8 cellular contexts compared by ENCODE assay signal in the genomic region with DNA sequence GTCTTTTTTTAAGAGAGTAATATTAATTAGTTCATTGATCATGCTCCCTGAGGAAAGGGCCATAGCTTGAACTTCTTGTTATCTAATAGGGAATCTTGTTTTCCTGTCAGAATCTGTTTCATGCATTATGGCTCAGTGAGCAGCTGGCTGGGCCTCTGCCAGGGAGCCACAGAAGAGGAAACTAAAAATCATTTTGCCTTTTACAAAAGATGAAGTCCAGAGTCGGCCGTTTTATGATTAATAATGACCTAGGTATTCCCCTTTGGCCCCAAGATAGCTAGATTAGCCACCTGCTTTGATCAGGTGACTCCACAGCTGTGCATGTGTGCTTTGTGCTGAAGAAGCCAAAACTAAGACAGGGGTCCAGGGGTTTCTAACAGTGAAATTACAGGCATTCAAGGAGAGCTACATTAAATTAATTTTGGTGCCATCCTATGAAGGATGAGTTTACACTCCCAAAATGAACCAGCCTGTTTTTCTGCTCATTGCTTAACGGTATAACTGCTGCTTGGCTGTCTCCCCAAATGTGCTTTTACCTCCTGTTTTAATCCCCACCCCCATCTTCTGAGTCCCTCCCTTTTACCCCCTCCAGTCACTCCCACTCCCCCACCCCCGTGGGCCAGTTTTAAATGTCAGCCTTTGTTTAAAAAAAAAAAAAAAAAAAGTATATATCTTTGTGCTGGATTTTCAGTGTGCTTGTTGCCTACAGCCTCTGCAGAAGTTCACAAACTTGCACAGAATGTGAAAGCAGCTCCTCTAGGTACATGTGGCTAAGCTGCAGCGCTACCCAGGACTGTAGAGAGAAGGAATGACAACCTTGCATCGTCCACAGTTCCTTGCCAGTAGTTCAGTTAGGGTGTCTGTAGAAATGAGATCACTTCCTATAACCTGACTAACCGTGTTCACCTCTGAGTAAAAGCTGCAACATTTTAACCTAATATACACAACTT.
DNase-seq lines count a peak whose midpoint lies in the region; ATAC-seq and TF ChIP-seq lines count a peak whose summit lies in the region.

No MANE protein-coding gene starts in this region.

- peak; percentile 68 for DNase-seq in activated CD8-positive, alpha-beta memory T cell treated with anti-CD3 and anti-CD28 coated beads, Interleukin-2, amount 10 ng/mL, durations not matched to agents 7 days and 5 days
- no peak for DNase-seq in activated CD8-positive, alpha-beta memory T cell treated with anti-CD3 and anti-CD28 coated beads for 24 hours
- DNase-seq in KBM-7 (peak; percentile 41), amniotic stem cell (lab: John Stamatoyannopoulos, UW) (no peak), nucleus accumbens (lab: John Stamatoyannopoulos, UW) (no peak)
- DNase-seq in activated naive CD8-positive, alpha-beta T cell treated with anti-CD3 and anti-CD28 coated beads, Interleukin-2, amount 10 ng/mL, durations not matched to agents 7 days and 5 days: no peak

- H3K27ac Mint-ChIP-seq in activated CD8-positive, alpha-beta memory T cell treated with anti-CD3 and anti-CD28 coated beads, Interleukin-2, amount 10 ng/mL, durations not matched to agents 7 days and 5 days: peak overlapping the region; percentile 93
- H3K27ac Mint-ChIP-seq in activated naive CD8-positive, alpha-beta T cell treated with anti-CD3 and anti-CD28 coated beads, Interleukin-2, amount 10 ng/mL, durations not matched to agents 7 days and 5 days: peak overlapping the region; percentile 92
- H3K27ac Mint-ChIP-seq in nephron: peak overlapping the region; percentile 87 to 97 (median 91)

- no peaks in the 10 kb centered on the region for H3K9me3 Mint-ChIP-seq in activated CD8-positive, alpha-beta memory T cell treated with anti-CD3 and anti-CD28 coated beads, Interleukin-2, amount 10 ng/mL, durations not matched to agents 7 days and 5 days (ENCODE audit: low read depth)
- peaks cover 5% of the 10 kb centered on the region for H3K9me3 Mint-ChIP-seq in activated naive CD8-positive, alpha-beta T cell treated with anti-CD3 and anti-CD28 coated beads, Interleukin-2, amount 10 ng/mL, durations not matched to agents 7 days and 5 days
- H3K9me3 Mint-ChIP-seq in nephron: peaks cover 6% of the 10 kb centered on the region

- no peak for TF ChIP-seq CTCF in nephron (IDR thresholded peaks at IDR 0.05; ENCODE audit: unreplicated experiment in 3 of 3)

- in situ Hi-C loops in KBM-7 (cut with MboI; ENCODE audit: low pct_unique_long_range_greater_than_20kb, low sequenced_read_pairs): no loop called here

- H3K36me3 Mint-ChIP-seq in activated CD8-positive, alpha-beta memory T cell treated with anti-CD3 and anti-CD28 coated beads, Interleukin-2, amount 10 ng/mL, durations not matched to agents 7 days and 5 days: peaks cover 26% of the 10 kb centered on the region
- peaks cover 15% of the 10 kb centered on the region for H3K36me3 Mint-ChIP-seq in activated naive CD8-positive, alpha-beta T cell treated with anti-CD3 and anti-CD28 coated beads, Interleukin-2, amount 10 ng/mL, durations not matched to agents 7 days and 5 days
- H3K36me3 Mint-ChIP-seq in nephron (ENCODE audit: low read depth): peaks cover 37% of the 10 kb centered on the region

- ATAC-seq in activated CD8-positive, alpha-beta memory T cell treated with anti-CD3 and anti-CD28 coated beads, Interleukin-2, amount 10 ng/mL, durations not matched to agents 7 days and 5 days: peak; percentile 48
- ATAC-seq in GM21619 (IDR thresholded peaks at IDR 0.05; ENCODE audit: unreplicated experiment): peak; percentile 32
- peak; percentile 52 for ATAC-seq in activated naive CD8-positive, alpha-beta T cell treated with anti-CD3 and anti-CD28 coated beads, Interleukin-2, amount 10 ng/mL, durations not matched to agents 7 days and 5 days (ENCODE audit: low read depth)

- H3K4me3 Mint-ChIP-seq in activated CD8-positive, alpha-beta memory T cell treated with anti-CD3 and anti-CD28 coated beads, Interleukin-2, amount 10 ng/mL, durations not matched to agents 7 days and 5 days: no peak overlapping the region
- H3K4me3 Mint-ChIP-seq in activated naive CD8-positive, alpha-beta T cell treated with anti-CD3 and anti-CD28 coated beads, Interleukin-2, amount 10 ng/mL, durations not matched to agents 7 days and 5 days: peak overlapping the region; percentile 65
- peak overlapping the region in 2 of 3 experiments; percentile 26 to 43 for H3K4me3 Mint-ChIP-seq in nephron

- H3K27me3 Mint-ChIP-seq in activated CD8-positive, alpha-beta memory T cell treated with anti-CD3 and anti-CD28 coated beads, Interleukin-2, amount 10 ng/mL, durations not matched to agents 7 days and 5 days: no peaks in the 10 kb centered on the region
- H3K27me3 Mint-ChIP-seq in activated naive CD8-positive, alpha-beta T cell treated with anti-CD3 and anti-CD28 coated beads, Interleukin-2, amount 10 ng/mL, durations not matched to agents 7 days and 5 days: peaks cover 1% of the 10 kb centered on the region
- no peaks in the 10 kb centered on the region for H3K27me3 Mint-ChIP-seq in nephron (ENCODE audit: low read depth)

- POLR2A ChIA-PET in activated naive CD8-positive, alpha-beta T cell treated with anti-CD3 and anti-CD28 coated beads, Interleukin-2, amount 10 ng/mL, durations not matched to agents 7 days and 5 days (lab: Charles Lee): interaction anchor here (0.6 to 1.2 kb wide), 5 partner anchors 9 to 157 kb away, joined by 3 to 8 read pairs (median 4); no protein-coding TSS in a partner anchor

- H3K4me1 Mint-ChIP-seq in activated CD8-positive, alpha-beta memory T cell treated with anti-CD3 and anti-CD28 coated beads, Interleukin-2, amount 10 ng/mL, durations not matched to agents 7 days and 5 days: peaks cover 63% of the 10 kb centered on the region
- H3K4me1 Mint-ChIP-seq in activated naive CD8-positive, alpha-beta T cell treated with anti-CD3 and anti-CD28 coated beads, Interleukin-2, amount 10 ng/mL, durations not matched to agents 7 days and 5 days: peaks cover 38% of the 10 kb centered on the region
- H3K4me1 Mint-ChIP-seq in nephron: peaks cover 79% of the 10 kb centered on the region

- CTCF ChIA-PET in activated CD8-positive, alpha-beta memory T cell treated with anti-CD3 and anti-CD28 coated beads, Interleukin-2, amount 10 ng/mL, durations not matched to agents 7 days and 5 days (lab: Charles Lee): interaction anchor here (0.7 to 2.2 kb wide), 5 partner anchors 10 to 805 kb away, joined by 3 to 9 read pairs (median 3); no protein-coding TSS in a partner anchor

Comparison
In these comparisons a context has a peak if more than half of its experiments do, and no peak if none do; other contexts are left out.
1. DNase-seq: peak in activated CD8-positive, alpha-beta memory T cell treated with anti-CD3 and anti-CD28 coated beads, Interleukin-2, amount 10 ng/mL, durations not matched to agents 7 days and 5 days (single experiment) and KBM-7 (single experiment); none in activated CD8-positive, alpha-beta memory T cell treated with anti-CD3 and anti-CD28 coated beads for 24 hours (single experiment), activated naive CD8-positive, alpha-beta T cell treated with anti-CD3 and anti-CD28 coated beads, Interleukin-2, amount 10 ng/mL, durations not matched to agents 7 days and 5 days (single experiment), amniotic stem cell (single experiment) and nucleus accumbens (0 of 56).
2. Peak in every context shown above with its lines, with median percentiles within 50 percentile points of each other: ATAC-seq and H3K27ac Mint-ChIP-seq.